ENCODE assay signal across 8 cellular contexts in genomic region chr20:2470432-2471193, GRCh38. TPM values are rescaled to one million over a fixed set of nuclear protein-coding genes. Genes with fewer than 3 reads are reported as not detected.
DNase-seq lines count a peak whose midpoint lies in the region; ATAC-seq, FAIRE-seq and TF ChIP-seq lines count a peak whose summit lies in the region.

SNRPB (minus strand) TSS chr20:2470789; CDS start chr20:2470690, 99 bp downstream.

- peaks cover 39% of the 10 kb centered on the region for H4K20me1 ChIP-seq in OCI-LY7 (ENCODE audit: insufficient read depth, low read length)

- peaks cover 48% of the 10 kb centered on the region for H3K36me3 ChIP-seq in OCI-LY7 (ENCODE audit: insufficient read depth, low read length)

- CTCF ChIA-PET in OCI-LY7 (lab: Charles Lee; ENCODE audit: unreplicated experiment), result interaction anchor here (1.0 kb wide), 1 partner anchor 54 kb away, joined by 3 read pairs; no protein-coding TSS in a partner anchor

- no peaks in the 10 kb centered on the region for H3K9me2 ChIP-seq in OCI-LY7 (ENCODE audit: insufficient read depth, low read length)

- peaks cover 50% of the 10 kb centered on the region for H3K79me2 ChIP-seq in OCI-LY7 (ENCODE audit: insufficient read depth, low read depth, low read length)

- ATAC-seq in GM21526 (IDR thresholded peaks at IDR 0.05; ENCODE audit: low FRiP score, unreplicated experiment), result peak; percentile 97

- POLR2A ChIA-PET in OCI-LY7 (lab: Charles Lee), result interaction anchor here (0.6 to 1.4 kb wide), 10 partner anchors 8 to 1324 kb away, joined by 3 to 7 read pairs (median 3); partner anchors contain the start of gene ZNF343

- H3K27ac ChIP-seq in OCI-LY7 (ENCODE audit: low read depth, low read length, poor library complexity, severe bottlenecking), result peak within 1 kb of the TSS; percentile 87

- H3K4me1 ChIP-seq in OCI-LY7 (ENCODE audit: insufficient read depth, low read length, poor library complexity, severe bottlenecking), result peaks cover 31% of the 10 kb centered on the region

- BruUV-seq in OCI-LY7 (replicated peaks; lab: Mats Ljungman, UMichigan), result no TSS peak

- TF ChIP-seq CTCF in D721Med (IDR thresholded peaks at IDR 0.05; ENCODE audit: insufficient read depth, missing control alignments) (no peak), OCI-LY7 (conservative IDR thresholded peaks at IDR 0.05; ENCODE audit: low read length) (no peak)

- peak within 1 kb of the TSS; percentile 85 for H3K4me2 ChIP-seq in OCI-LY7 (ENCODE audit: low read length)

- no peaks in the 10 kb centered on the region for H3K9me3 ChIP-seq in OCI-LY7 (ENCODE audit: low read length)

- H3K4me3 ChIP-seq in OCI-LY7 (ENCODE audit: low read depth, low read length, poor library complexity, severe bottlenecking), result peak within 1 kb of the TSS; percentile 99

- FAIRE-seq in D721Med (lab: Jason Lieb, UNC), result no peak

- peak within 1 kb of the TSS; percentile 74; the same call in 1 of the 2 replicates for H2AFZ ChIP-seq in OCI-LY7 (ENCODE audit: low read length)

- intact Hi-C loops in OCI-LY7 (cut with micrococcal nuclease; ENCODE audit: unreplicated experiment), result loop anchor here (1.0 to 5.0 kb wide), 4 partner anchors 38 to 368 kb away; partner anchors contain the start of genes NOP56, STK35 and ZNF343

- peak; percentile 71 for DNase-seq in D721Med (ENCODE audit: insufficient read length, low spot score)
- peak; percentile 92 for DNase-seq in HuH-7.5 (ENCODE audit: low spot score)
- DNase-seq in OCI-LY7 (ENCODE audit: low spot score), result peak; percentile 99
- DNase-seq in activated T-cell treated with anti-CD3 and anti-CD28 coated beads for 1 hour (ENCODE audit: low read depth), result peak; percentile 90
- DNase-seq in epidermal melanocyte (ENCODE audit: insufficient read length, low spot score), result peak; percentile 97
- peak; percentile 98 for DNase-seq in middle frontal gyrus (ENCODE audit: extremely low spot score, low spot score)
- DNase-seq in stimulated activated CD8-positive, alpha-beta memory T cell treated with anti-CD3 and anti-CD28 coated beads, Interleukin-2, amount 100 ng/mL, for 48 hours (ENCODE audit: low read depth in 2 of 2), result peak; percentile 88 to 93

RNA-seq across cellular contexts. Expression of gene SNRPB, which starts in this region (rescaled TPM):
- total RNA-seq in OCI-LY7 (2014; rRNA removed; shearing (Covaris generic)), result 429 and 516 TPM in 2 replicates
- total RNA-seq in OCI-LY7 (2022), result 323 and 351 TPM in 2 replicates

Comparison
In these comparisons a context has a peak if more than half of its experiments do, and no peak if none do; other contexts are left out.
1. Peak in every context shown above with its lines: DNase-seq, ATAC-seq, H3K4me3 ChIP-seq and H3K27ac ChIP-seq.